Comparison of ENCODE assay signal across 21 cellular contexts in genomic region chr15:27359586-27359985, GRCh38.
"Had no signal": no experiment of that assay in that cellular context is flagged by ENCODE, and none has a peak within 500 bp of the region (broad histone marks: within the 10 kb centered on the region; RNA-seq: fewer than 3 reads in every experiment).

No MANE protein-coding gene starts in this region.

- ATAC-seq: foreskin keratinocyte, gastroesophageal sphincter, heart left ventricle, left ventricle myocardium superior had no signal

- H3K27ac Mint-ChIP-seq: immature natural killer cell, mesothelial cell of epicardium had no signal

- DNase-seq: dermis blood vessel endothelial cell; effector CD4-positive, alpha-beta T cell; effector memory CD4-positive, alpha-beta T cell; foreskin keratinocyte; immature natural killer cell; left cardiac atrium; left lung; left ventricle myocardium superior; lower lobe of right lung; mesenchymal stem cell had no signal

- FAIRE-seq: colon, endothelial cell of umbilical vein, frontal cortex, islet of Langerhans, keratinocyte had no signal

- H3K4me3 ChIP-seq: coronary artery, esophagus muscularis mucosa, gastroesophageal sphincter, heart left ventricle, hepatocyte, left lung, lower lobe of right lung had no signal

- H3K4me1 ChIP-seq: foreskin keratinocyte, heart left ventricle, left lung, lower lobe of right lung had no signal

- H3K9me3 Mint-ChIP-seq: mesothelial cell of epicardium had no signal

- H3K9me3 ChIP-seq: gastroesophageal sphincter, heart left ventricle, left lung, lower lobe of right lung had no signal

- H3K4me1 Mint-ChIP-seq: immature natural killer cell had no signal

- H3K4me3 Mint-ChIP-seq: immature natural killer cell, mesothelial cell of epicardium had no signal

- H3K27ac ChIP-seq: coronary artery, esophagus muscularis mucosa, foreskin keratinocyte, gastroesophageal sphincter, heart left ventricle, hepatocyte, left lung, lower lobe of right lung had no signal

- H3K36me3 Mint-ChIP-seq: immature natural killer cell, mesothelial cell of epicardium had no signal
